In the genomic region with DNA sequence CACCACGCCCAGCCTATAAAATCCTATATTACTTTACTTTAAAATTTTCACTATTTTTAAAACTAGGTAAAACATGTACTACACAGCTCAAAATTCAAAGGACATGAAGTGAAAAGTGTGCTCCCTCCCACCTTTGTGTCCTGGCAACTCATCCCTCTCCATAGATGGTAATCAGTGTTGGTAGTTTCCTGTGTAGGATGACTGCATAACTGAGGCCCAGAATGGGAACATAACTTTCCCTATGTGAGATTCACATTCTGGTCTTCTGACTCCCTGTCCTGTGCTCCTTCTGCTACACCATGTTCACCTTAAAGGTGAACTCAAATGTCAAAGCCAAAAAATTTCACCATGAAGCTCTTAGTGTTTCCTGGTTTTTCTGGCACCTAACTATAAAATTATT, we compare ENCODE assay signal across 23 cellular contexts. TPM values are rescaled to one million over a fixed set of nuclear protein-coding genes. Genes with fewer than 3 reads are reported as not detected.
"Had no signal": no experiment of that assay in that cellular context is flagged by ENCODE, and none has a peak within 500 bp of the region (broad histone marks: within the 10 kb centered on the region; RNA-seq: fewer than 3 reads in every experiment).

No MANE protein-coding gene starts in this region.

- DNase-seq: KBM-7, MV-4-11, NCI-H1048, NCI-H1105, NCI-H1417, NCI-H1436 treated with DMSO at 0.1 percent for 48 hours, NCI-H187, NCI-H2029, NCI-H2081 treated with DMSO at 0.1 percent for 48 hours, NCI-H2171, NCI-H226, NCI-H446, NCI-H510A, NCI-H524 treated with DMSO at 0.1 percent for 48 hours, NCI-H69, NCI-H774, PC-9, Peyer's patch, SHP77 treated with DMSO at 0.1 percent for 48 hours, SJCRH30 had no signal

- H3K9me3 Mint-ChIP-seq: IgD-negative memory B cell had no signal

- H3K4me3 ChIP-seq: PC-9, Peyer's patch, SJCRH30 had no signal

- H3K27me3 Mint-ChIP-seq: IgD-negative memory B cell had no signal

- H3K4me1 Mint-ChIP-seq: IgD-negative memory B cell had no signal

- ATAC-seq: Right ventricle myocardium inferior, SK-N-SH treated with all-trans-retinoic acid at 6 μM for 48 hours had no signal

RNA-seq across cellular contexts. Expression of a gene that starts 39.3 kb away (rescaled TPM):
- total RNA-seq: SJCRH30 had no signal
